11 cellular contexts compared by ENCODE assay signal in genomic region chr3:69231929-69232437, GRCh38.
A peak's percentile ranks its signal among the peaks of the same experiment; 100 is the strongest.
DNase-seq lines count a peak whose midpoint lies in the region; FAIRE-seq and TF ChIP-seq lines count a peak whose summit lies in the region.
"Had no signal": no experiment of that assay in that cellular context is flagged by ENCODE, and none has a peak within 500 bp of the region (broad histone marks: within the 10 kb centered on the region; RNA-seq: fewer than 3 reads in every experiment).

No MANE protein-coding gene starts in this region.

- H3K9ac ChIP-seq in kidney (ENCODE audit: low read length in 2 of 2) (no peak overlapping the region), H9 (ENCODE audit: extremely low read depth, insufficient read length, low read length) (no peak overlapping the region)

- H2BK20ac ChIP-seq in H9 (ENCODE audit: low read depth, low read length, poor library complexity, severe bottlenecking): no peak overlapping the region

- H3K36me3 ChIP-seq in kidney (ENCODE audit: control insufficient read depth in 1 of 2, insufficient read depth in 2 of 2, low read length in 2 of 2): no peaks in the 10 kb centered on the region

- no peak overlapping the region for H2BK5ac ChIP-seq in H9 (ENCODE audit: insufficient read length, low read length)

- H3K4me1 Mint-ChIP-seq in H9: peaks cover 7 to 8% of the 10 kb centered on the region in 2 experiments

- peaks cover 5 to 10% of the 10 kb centered on the region in 2 donors for H3K4me1 ChIP-seq in kidney (ENCODE audit: control insufficient read depth in 1 of 2, insufficient read depth in 1 of 2, low read depth in 1 of 2, low read length in 2 of 2)
- peaks cover 2% of the 10 kb centered on the region; the same call in 1 of the 2 replicates for H3K4me1 ChIP-seq in H9 (ENCODE audit: insufficient read depth, low read length)

- no peak overlapping the region for H3K27ac ChIP-seq in kidney (ENCODE audit: low read depth in 2 of 2, low read length in 2 of 2)
- peak overlapping the region; percentile 22 for H3K27ac ChIP-seq in substantia nigra (ENCODE audit: low read depth, low read length, poor library complexity, severe bottlenecking)
- no peak overlapping the region for H3K27ac ChIP-seq in H9 (ENCODE audit: insufficient read length, low read depth, low read length)

- no peaks in the 10 kb centered on the region for H3K9me3 Mint-ChIP-seq in H9

- no peak overlapping the region for H3K4me3 Mint-ChIP-seq in H9

- H3K27me3 ChIP-seq in H9 (ENCODE audit: insufficient read depth, low read length): no peaks in the 10 kb centered on the region

- no peaks in the 10 kb centered on the region for H4K20me1 ChIP-seq in H9 (ENCODE audit: control insufficient read depth, insufficient read depth, insufficient read length)

- TF ChIP-seq CTCF in kidney (IDR thresholded peaks at IDR 0.05; ENCODE audit: borderline replicate concordance, extremely low read depth, insufficient read depth) (no peak), H9 (conservative IDR thresholded peaks at IDR 0.05) (no peak)

- H3K4me2 ChIP-seq in H9 (ENCODE audit: insufficient read depth, insufficient read length, low read length): no peak overlapping the region

- H2AFZ ChIP-seq in H9 (ENCODE audit: low read length): no peak overlapping the region

- peak overlapping the region in 1 of 3 experiments; percentile 70; a peak in 1 of 7 replicates for H3K27ac Mint-ChIP-seq in H9

- H3K79me1 ChIP-seq in H9 (ENCODE audit: insufficient read depth, low read depth, low read length, poor library complexity, severe bottlenecking): no peaks in the 10 kb centered on the region

- no peak overlapping the region for H3K14ac ChIP-seq in H9 (ENCODE audit: insufficient read depth, low read length)

- H3K23me2 ChIP-seq in H9 (ENCODE audit: insufficient read length, low read depth, low read length, poor library complexity, severe bottlenecking): no peaks in the 10 kb centered on the region

- no peaks in the 10 kb centered on the region for H3K27me3 Mint-ChIP-seq in H9 (ENCODE audit: low read depth)

- FAIRE-seq in kidney (lab: Jason Lieb, UNC): no peak
- FAIRE-seq: D721Med, GM12892 had no signal

- no peak overlapping the region for H3K56ac ChIP-seq in H9 (ENCODE audit: insufficient read length, low read depth, low read length)

- intact Hi-C loops in kidney (cut with DNase I): no loop called here

- H3K36me3 Mint-ChIP-seq in H9 (ENCODE audit: insufficient read depth in 1 of 3, low read depth in 3 of 3): no peaks in the 10 kb centered on the region

- H3T11ph ChIP-seq in H9 (ENCODE audit: low read length): no peak overlapping the region

- no peaks in the 10 kb centered on the region for H3K79me2 ChIP-seq in H9 (ENCODE audit: insufficient read depth, low read length)

- H3K4ac ChIP-seq in H9 (ENCODE audit: low read depth, low read length): no peak overlapping the region

- no peak overlapping the region for H3K4me3 ChIP-seq in kidney (ENCODE audit: low read length in 2 of 2)

- H2BK120ac ChIP-seq in H9 (ENCODE audit: low read depth, low read length, poor library complexity, severe bottlenecking): no peak overlapping the region

- no peak overlapping the region for H4K5ac ChIP-seq in H9 (ENCODE audit: insufficient read length, low read depth, low read length)

- H2BK15ac ChIP-seq in H9 (ENCODE audit: low read depth, low read length): no peak overlapping the region

- no peak overlapping the region for H2AK5ac ChIP-seq in H9 (ENCODE audit: insufficient read length, low read length)

- no peak overlapping the region for H4K91ac ChIP-seq in H9 (ENCODE audit: insufficient read length, low read depth, low read length)

- WGBS in H9 (ENCODE audit: extremely low coverage, insufficient read length, low lambda C conversion rate): no CpG with 5 or more reads among the region's 6 CpGs

- no peak overlapping the region for H3K23ac ChIP-seq in H9 (ENCODE audit: insufficient read length, low read depth, low read length)

- H3K9me3 ChIP-seq in kidney (ENCODE audit: control insufficient read depth in 1 of 2, low read length in 2 of 2) (no peaks in the 10 kb centered on the region), H9 (ENCODE audit: control insufficient read depth, low read depth, low read length) (no peaks in the 10 kb centered on the region)

- peak; percentile 70 for DNase-seq in M059J (ENCODE audit: low read depth)
- peak; percentile 60 for DNase-seq in astrocyte of the hippocampus (ENCODE audit: low read depth, low spot score)
- peak; percentile 77 for DNase-seq in kidney
- DNase-seq in substantia nigra (lab: John Stamatoyannopoulos, UW): no peak
- no peak for DNase-seq in H9
- no peak for DNase-seq in epidermal melanocyte (ENCODE audit: insufficient read length, low spot score)
- DNase-seq in SW 1271 (lab: John Stamatoyannopoulos, UW): no peak
- DNase-seq: foreskin melanocyte; NK-92 treated with Interleukin-12 subunit alpha and Interleukin-12 subunit beta, amount 100 ng/mL, for 24 hours had no signal

- no peak overlapping the region for H4K8ac ChIP-seq in H9 (replicated peaks; ENCODE audit: insufficient read length, low read depth, low read length)

- H3K18ac ChIP-seq in H9 (ENCODE audit: insufficient read length, low read depth, low read length): no peak overlapping the region

- H2BK12ac ChIP-seq in H9 (ENCODE audit: insufficient read length, low read depth, low read length): no peak overlapping the region

Comparison
In these comparisons a context has a peak if more than half of its experiments do, and no peak if none do; other contexts are left out.
1. DNase-seq: peak in M059J (single experiment), astrocyte of the hippocampus (single experiment) and kidney (single experiment); none in substantia nigra (0 of 49), H9 (single experiment), epidermal melanocyte (single experiment) and SW 1271 (0 of 2).